In genomic region chr9:91038483-91039124, GRCh38 we compare ENCODE assay signal across 15 cellular contexts.
DNase-seq lines count a peak whose midpoint lies in the region; ATAC-seq, FAIRE-seq and TF ChIP-seq lines count a peak whose summit lies in the region.
"Had no signal": no experiment of that assay in that cellular context is flagged by ENCODE, and none has a peak within 500 bp of the region (broad histone marks: within the 10 kb centered on the region; RNA-seq: fewer than 3 reads in every experiment).

No MANE protein-coding gene starts in this region.

- peaks cover 19% of the 10 kb centered on the region for H3K4me1 Mint-ChIP-seq in brain

- POLR2A ChIA-PET in A549 (lab: Yijun Ruan, JAX) = no interaction called here
- POLR2A ChIA-PET in HEK293 (lab: Yijun Ruan, JAX) = no interaction called here

- TF ChIP-seq EP300 in A549 (IDR thresholded peaks at IDR 0.05) = no peak

- H3K36me3 ChIP-seq in HEK293 (ENCODE audit: control insufficient read depth in 2 of 2, insufficient read depth in 1 of 2, low read length in 2 of 2) (no peaks in the 10 kb centered on the region), mesodermal cell (ENCODE audit: control insufficient read depth, insufficient read depth, low read length) (no peaks in the 10 kb centered on the region)
- H3K36me3 ChIP-seq: colonic mucosa, ovary, upper lobe of left lung had no signal

- no peaks in the 10 kb centered on the region for H3K9me3 Mint-ChIP-seq in brain
- H3K9me3 Mint-ChIP-seq: IgD-negative memory B cell, memory B cell had no signal

- TF ChIP-seq RAD21 in A549 (conservative IDR thresholded peaks at IDR 0.05 in 1 of 2, IDR thresholded peaks at IDR 0.05 in 1 of 2) = no peak

- FAIRE-seq in A549 (lab: Jason Lieb, UNC) = no peak

- no peak for TF ChIP-seq POLR2A in A549 (IDR thresholded peaks at IDR 0.05; ENCODE audit: low read length)

- H3K27ac Mint-ChIP-seq in brain = peak overlapping the region in 3 of 5 experiments; percentile 2 to 24 (median 3)
- H3K27ac Mint-ChIP-seq: memory B cell had no signal

- peaks cover 21% of the 10 kb centered on the region for H3K4me1 ChIP-seq in A549
- H3K4me1 ChIP-seq in HEK293 (ENCODE audit: control insufficient read depth, insufficient read depth, low read length) = peaks cover 4% of the 10 kb centered on the region; the same call in 1 of the 2 replicates
- H3K4me1 ChIP-seq in mesodermal cell (ENCODE audit: control insufficient read depth, insufficient read depth, low read length, poor library complexity, severe bottlenecking) = peaks cover 36% of the 10 kb centered on the region

- no peaks in the 10 kb centered on the region for H3K9me3 ChIP-seq in A549
- H3K9me3 ChIP-seq in HEK293 (ENCODE audit: control insufficient read depth, insufficient read depth, low read depth, low read length) = no peaks in the 10 kb centered on the region
- no peaks in the 10 kb centered on the region for H3K9me3 ChIP-seq in mesodermal cell (ENCODE audit: control insufficient read depth, low read length)
- H3K9me3 ChIP-seq: colonic mucosa, ovary, upper lobe of left lung had no signal

- H3K4me2 ChIP-seq in A549 = peak overlapping the region; percentile 68

- H3K27ac ChIP-seq in A549 = peak overlapping the region; percentile 66 to 89
- no peak overlapping the region for H3K27ac ChIP-seq in HEK293 (ENCODE audit: extremely low read depth, low read depth, low read length)
- peak overlapping the region; percentile 94 for H3K27ac ChIP-seq in mesodermal cell (ENCODE audit: low read depth, low read length, severe bottlenecking)

- WGBS in A549 (ENCODE audit: missing lambda C conversion rate) = 81% methylated on average over 10 of the region's 10 CpGs
- WGBS in mesodermal cell (ENCODE audit: insufficient coverage in 2 of 2), 2 experiments = 90% methylated on average over 8 to 9 of the region's 10 CpGs

- H3K4me3 Mint-ChIP-seq in brain = peak overlapping the region in 1 of 5 experiments; percentile 7
- H3K4me3 Mint-ChIP-seq: memory B cell had no signal

- no peaks in the 10 kb centered on the region for H3K36me3 Mint-ChIP-seq in brain
- H3K36me3 Mint-ChIP-seq: IgD-negative memory B cell, memory B cell had no signal

- peaks cover 4% of the 10 kb centered on the region for H3K27me3 Mint-ChIP-seq in brain

- CTCF ChIA-PET in A549 (lab: Yijun Ruan, JAX) = interaction anchor here (1.9 to 2.0 kb wide), 2 partner anchors 51 to 388 kb away, joined by 9 to 41 read pairs; no protein-coding TSS in a partner anchor
- CTCF ChIA-PET in HEK293 (lab: Yijun Ruan, JAX) = interaction anchor here (0.7 to 3.0 kb wide), 2 partner anchors 54 to 388 kb away, joined by 3 to 13 read pairs; no protein-coding TSS in a partner anchor

- no peak for ATAC-seq in A549
- no peak for ATAC-seq in GM18517 (IDR thresholded peaks at IDR 0.05; ENCODE audit: unreplicated experiment)

- no peak for TF ChIP-seq CTCF in A549 (IDR thresholded peaks at IDR 0.05)
- no peak for TF ChIP-seq CTCF in HEK293 (tag by site-specific recombination; IDR thresholded peaks at IDR 0.05)
- TF ChIP-seq CTCF in brain (conservative IDR thresholded peaks at IDR 0.05) = no peak
- TF ChIP-seq CTCF in GM10266 (IDR thresholded peaks at IDR 0.05; ENCODE audit: control insufficient read depth, insufficient read depth, low read depth, missing control alignments) = no peak

- H3K4me3 ChIP-seq in A549 (no peak overlapping the region), HEK293 (ENCODE audit: low read depth, low read length) (no peak overlapping the region), mesodermal cell (ENCODE audit: extremely low read depth, insufficient read depth, low read length, poor library complexity, severe bottlenecking) (no peak overlapping the region)
- H3K4me3 ChIP-seq: colonic mucosa, ovary, upper lobe of left lung had no signal

- DNase-seq in A549 (ENCODE audit: low read depth in 1 of 2, low spot score in 1 of 2) = no peak
- no peak for DNase-seq in NAMALWA (ENCODE audit: low spot score)
- DNase-seq in GM10266 (ENCODE audit: extremely low spot score) = no peak
- DNase-seq in activated CD4-positive, alpha-beta T cell treated with anti-CD3 and anti-CD28 coated beads for 4 hours = no peak
- DNase-seq: DND-41, NCI-H1417 had no signal

TF ChIP-seq in A549, 52 proteins besides CTCF, POLR2A, EP300 and RAD21 (continues in another document):
- TF ChIP-seq, protein P1, sequence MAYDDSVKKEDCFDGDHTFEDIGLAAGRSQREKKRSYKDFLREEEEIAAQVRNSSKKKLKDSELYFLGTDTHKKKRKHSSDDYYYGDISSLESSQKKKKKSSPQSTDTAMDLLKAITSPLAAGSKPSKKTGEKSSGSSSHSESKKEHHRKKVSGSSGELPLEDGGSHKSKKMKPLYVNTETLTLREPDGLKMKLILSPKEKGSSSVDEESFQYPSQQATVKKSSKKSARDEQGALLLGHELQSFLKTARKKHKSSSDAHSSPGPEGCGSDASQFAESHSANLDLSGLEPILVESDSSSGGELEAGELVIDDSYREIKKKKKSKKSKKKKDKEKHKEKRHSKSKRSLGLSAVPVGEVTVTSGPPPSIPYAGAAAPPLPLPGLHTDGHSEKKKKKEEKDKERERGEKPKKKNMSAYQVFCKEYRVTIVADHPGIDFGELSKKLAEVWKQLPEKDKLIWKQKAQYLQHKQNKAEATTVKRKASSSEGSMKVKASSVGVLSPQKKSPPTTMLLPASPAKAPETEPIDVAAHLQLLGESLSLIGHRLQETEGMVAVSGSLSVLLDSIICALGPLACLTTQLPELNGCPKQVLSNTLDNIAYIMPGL (CRISPR knock-in tag; IDR thresholded peaks at IDR 0.05; ENCODE audit: borderline replicate concordance) = no peak
- TF ChIP-seq CEBPB (IDR thresholded peaks at IDR 0.05) (no peak), MAX (IDR thresholded peaks at IDR 0.05) (no peak), PHF8 (IDR thresholded peaks at IDR 0.05; ENCODE audit: borderline replicate concordance, low read depth) (no peak), ZFP36 (IDR thresholded peaks at IDR 0.05; ENCODE audit: borderline replicate concordance, partially characterized antibody) (no peak)
- TF ChIP-seq, protein P2, sequence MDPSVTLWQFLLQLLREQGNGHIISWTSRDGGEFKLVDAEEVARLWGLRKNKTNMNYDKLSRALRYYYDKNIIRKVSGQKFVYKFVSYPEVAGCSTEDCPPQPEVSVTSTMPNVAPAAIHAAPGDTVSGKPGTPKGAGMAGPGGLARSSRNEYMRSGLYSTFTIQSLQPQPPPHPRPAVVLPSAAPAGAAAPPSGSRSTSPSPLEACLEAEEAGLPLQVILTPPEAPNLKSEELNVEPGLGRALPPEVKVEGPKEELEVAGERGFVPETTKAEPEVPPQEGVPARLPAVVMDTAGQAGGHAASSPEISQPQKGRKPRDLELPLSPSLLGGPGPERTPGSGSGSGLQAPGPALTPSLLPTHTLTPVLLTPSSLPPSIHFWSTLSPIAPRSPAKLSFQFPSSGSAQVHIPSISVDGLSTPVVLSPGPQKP (IDR thresholded peaks at IDR 0.05; ENCODE audit: low read depth, low read length) = no peak
- TF ChIP-seq, protein P3, sequence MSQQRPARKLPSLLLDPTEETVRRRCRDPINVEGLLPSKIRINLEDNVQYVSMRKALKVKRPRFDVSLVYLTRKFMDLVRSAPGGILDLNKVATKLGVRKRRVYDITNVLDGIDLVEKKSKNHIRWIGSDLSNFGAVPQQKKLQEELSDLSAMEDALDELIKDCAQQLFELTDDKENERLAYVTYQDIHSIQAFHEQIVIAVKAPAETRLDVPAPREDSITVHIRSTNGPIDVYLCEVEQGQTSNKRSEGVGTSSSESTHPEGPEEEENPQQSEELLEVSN (IDR thresholded peaks at IDR 0.05; ENCODE audit: borderline replicate concordance, low read depth) = no peak

TF ChIP-seq in HEK293, 187 proteins besides CTCF, POLR2A, EP300 and RAD21:
- peak; percentile 35; the same call in 1 of the 2 replicates for TF ChIP-seq ZFHX2 (tag by site-specific recombination; conservative IDR thresholded peaks at IDR 0.05)
- TF ChIP-seq ZNF776 (tag by site-specific recombination; IDR thresholded peaks at IDR 0.05; ENCODE audit: borderline replicate concordance) = no peak
